In genomic region chr2:144358531-144358930, GRCh38 we compare ENCODE assay signal across 10 cellular contexts.
DNase-seq lines count a peak whose midpoint lies in the region; ATAC-seq and TF ChIP-seq lines count a peak whose summit lies in the region.
"Had no signal": no experiment of that assay in that cellular context is flagged by ENCODE, and none has a peak within 500 bp of the region (broad histone marks: within the 10 kb centered on the region; RNA-seq: fewer than 3 reads in every experiment).

No MANE protein-coding gene starts in this region.

- ATAC-seq in stimulated activated naive CD8-positive, alpha-beta T cell treated with anti-CD3 and anti-CD28 coated beads, Interleukin-15, Interleukin-2, amounts not matched to agents 100 U/mL and 50 U/mL, for 24 hours = no peak
- peak; percentile 1 for ATAC-seq in HG03342 (IDR thresholded peaks at IDR 0.05; ENCODE audit: unreplicated experiment)

- no peak overlapping the region for H3K4me3 ChIP-seq in lower leg skin (ENCODE audit: low read depth, poor library complexity, severe bottlenecking)
- H3K4me3 ChIP-seq: BLaER1 treated with 17β-estradiol and CSF1 and Interleukin-3, amounts not matched to agents 10 nM and 100 nM; thyroid gland had no signal

- no peaks in the 10 kb centered on the region for H3K27me3 Mint-ChIP-seq in stimulated activated naive CD8-positive, alpha-beta T cell treated with anti-CD3 and anti-CD28 coated beads, Interleukin-15, Interleukin-2, amounts not matched to agents 100 ng/mL and 50 ng/mL, for 24 hours
- no peaks in the 10 kb centered on the region for H3K27me3 Mint-ChIP-seq in chondrocyte (ENCODE audit: low read depth)

- H3K36me3 Mint-ChIP-seq in stimulated activated naive CD8-positive, alpha-beta T cell treated with anti-CD3 and anti-CD28 coated beads, Interleukin-15, Interleukin-2, amounts not matched to agents 100 ng/mL and 50 ng/mL, for 24 hours (ENCODE audit: low read depth) = no peaks in the 10 kb centered on the region
- H3K36me3 Mint-ChIP-seq in chondrocyte (ENCODE audit: low read depth) = no peaks in the 10 kb centered on the region

- H3K27ac Mint-ChIP-seq in stimulated activated naive CD8-positive, alpha-beta T cell treated with anti-CD3 and anti-CD28 coated beads, Interleukin-15, Interleukin-2, amounts not matched to agents 100 ng/mL and 50 ng/mL, for 24 hours = peak overlapping the region; percentile 94
- peak overlapping the region; percentile 95 for H3K27ac Mint-ChIP-seq in chondrocyte (ENCODE audit: unreplicated experiment)

- TF ChIP-seq CTCF in chondrocyte (IDR thresholded peaks at IDR 0.05) = no peak
- TF ChIP-seq CTCF in lower leg skin (IDR thresholded peaks at IDR 0.05) = no peak

- H3K9me3 Mint-ChIP-seq in stimulated activated naive CD8-positive, alpha-beta T cell treated with anti-CD3 and anti-CD28 coated beads, Interleukin-15, Interleukin-2, amounts not matched to agents 100 ng/mL and 50 ng/mL, for 24 hours = no peaks in the 10 kb centered on the region
- no peaks in the 10 kb centered on the region for H3K9me3 Mint-ChIP-seq in chondrocyte (ENCODE audit: low read depth)

- DNase-seq in stimulated activated naive CD8-positive, alpha-beta T cell treated with anti-CD3 and anti-CD28 coated beads, Interleukin-15, Interleukin-2, amounts not matched to agents 100 U/mL and 50 U/mL, for 24 hours = no peak
- DNase-seq in chondrocyte (ENCODE audit: low spot score) (no peak), NCI-H1092 treated with DMSO at 0.1 percent for 48 hours (lab: John Stamatoyannopoulos, UW) (no peak), NOMO-1 treated with DMSO at 0.1 percent for 48 hours (lab: John Stamatoyannopoulos, UW; ENCODE audit: unreplicated experiment) (no peak), lower leg skin (ENCODE audit: low spot score in 2 of 2) (no peak), AG08395 (ENCODE audit: low spot score) (no peak)
- DNase-seq: thyroid gland had no signal

- no peak for TF ChIP-seq POLR2A in lower leg skin (IDR thresholded peaks at IDR 0.05)

- 77 to 85% methylated on average over 1 of the region's 1 CpG for WGBS in lower leg skin, 2 donors

- intact Hi-C loops in lower leg skin (cut with DNase I; ENCODE audit: low total_unique reads) = no loop called here

- H3K4me1 Mint-ChIP-seq in stimulated activated naive CD8-positive, alpha-beta T cell treated with anti-CD3 and anti-CD28 coated beads, Interleukin-15, Interleukin-2, amounts not matched to agents 100 ng/mL and 50 ng/mL, for 24 hours (ENCODE audit: low read depth) = peaks cover 49% of the 10 kb centered on the region
- peaks cover 45% of the 10 kb centered on the region for H3K4me1 Mint-ChIP-seq in chondrocyte (ENCODE audit: low read depth)

- peak overlapping the region; percentile 32 for H3K4me3 Mint-ChIP-seq in stimulated activated naive CD8-positive, alpha-beta T cell treated with anti-CD3 and anti-CD28 coated beads, Interleukin-15, Interleukin-2, amounts not matched to agents 100 ng/mL and 50 ng/mL, for 24 hours
- no peak overlapping the region for H3K4me3 Mint-ChIP-seq in chondrocyte (ENCODE audit: unreplicated experiment)
